Comparison of ENCODE assay signal across 23 cellular contexts in the genomic region with DNA sequence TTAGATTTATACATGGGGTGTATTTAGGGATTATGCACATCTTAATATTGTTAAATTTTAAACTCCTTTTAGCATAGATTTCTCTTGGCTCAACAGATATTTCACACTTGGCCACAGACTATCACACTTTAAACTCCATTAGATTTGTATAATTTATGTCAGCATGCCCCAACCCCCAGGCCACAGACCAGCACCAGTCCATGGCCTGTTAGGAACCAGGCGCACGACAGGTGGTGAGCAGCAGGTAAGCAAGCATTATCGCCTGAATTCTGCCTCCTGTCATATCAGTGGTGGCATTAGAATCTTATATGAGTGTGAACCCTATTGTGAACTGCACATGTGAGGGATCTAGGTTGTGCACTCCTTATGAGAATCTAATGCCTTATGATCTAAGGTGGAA.
"Had no signal": no experiment of that assay in that cellular context is flagged by ENCODE, and none has a peak within 500 bp of the region (broad histone marks: within the 10 kb centered on the region; RNA-seq: fewer than 3 reads in every experiment).

No MANE protein-coding gene starts in this region.

- DNase-seq: dermis blood vessel endothelial cell; dorsolateral prefrontal cortex; effector CD4-positive, alpha-beta T cell; effector memory CD4-positive, alpha-beta T cell; foreskin keratinocyte; heart left ventricle; hypothalamus; immature natural killer cell; islet precursor cell; kidney; kidney glomerular epithelial cell; left colon; left ventricle myocardium superior; lower lobe of right lung; mesenchymal stem cell; mucosa of descending colon; naive B cell had no signal

- H3K9me3 Mint-ChIP-seq: immature natural killer cell had no signal

- H3K9me3 ChIP-seq: esophagus muscularis mucosa, gastroesophageal sphincter, heart left ventricle, lower lobe of right lung, mucosa of descending colon had no signal

- H3K4me3 Mint-ChIP-seq: immature natural killer cell, mesothelial cell of epicardium, naive B cell had no signal

- H3K4me3 ChIP-seq: coronary artery, dorsolateral prefrontal cortex, esophagus muscularis mucosa, gastroesophageal sphincter, heart left ventricle, hepatocyte, lower lobe of right lung, mucosa of descending colon had no signal

- H3K27me3 ChIP-seq: dorsolateral prefrontal cortex, esophagus muscularis mucosa, foreskin keratinocyte, gastroesophageal sphincter, heart left ventricle, hepatocyte had no signal

- H3K4me1 Mint-ChIP-seq: mesothelial cell of epicardium had no signal

- H3K27ac ChIP-seq: coronary artery, dorsolateral prefrontal cortex, esophagus muscularis mucosa, foreskin keratinocyte, gastroesophageal sphincter, heart left ventricle, hepatocyte, lower lobe of right lung had no signal

- ATAC-seq: foreskin keratinocyte, gastroesophageal sphincter, heart left ventricle, left colon, left lobe of liver, left ventricle myocardium superior, lower lobe of right lung, mucosa of descending colon had no signal

- H3K4me1 ChIP-seq: esophagus muscularis mucosa, foreskin keratinocyte, gastroesophageal sphincter, heart left ventricle, lower lobe of right lung had no signal

- H3K27ac Mint-ChIP-seq: mesothelial cell of epicardium had no signal
